In the genomic region with DNA sequence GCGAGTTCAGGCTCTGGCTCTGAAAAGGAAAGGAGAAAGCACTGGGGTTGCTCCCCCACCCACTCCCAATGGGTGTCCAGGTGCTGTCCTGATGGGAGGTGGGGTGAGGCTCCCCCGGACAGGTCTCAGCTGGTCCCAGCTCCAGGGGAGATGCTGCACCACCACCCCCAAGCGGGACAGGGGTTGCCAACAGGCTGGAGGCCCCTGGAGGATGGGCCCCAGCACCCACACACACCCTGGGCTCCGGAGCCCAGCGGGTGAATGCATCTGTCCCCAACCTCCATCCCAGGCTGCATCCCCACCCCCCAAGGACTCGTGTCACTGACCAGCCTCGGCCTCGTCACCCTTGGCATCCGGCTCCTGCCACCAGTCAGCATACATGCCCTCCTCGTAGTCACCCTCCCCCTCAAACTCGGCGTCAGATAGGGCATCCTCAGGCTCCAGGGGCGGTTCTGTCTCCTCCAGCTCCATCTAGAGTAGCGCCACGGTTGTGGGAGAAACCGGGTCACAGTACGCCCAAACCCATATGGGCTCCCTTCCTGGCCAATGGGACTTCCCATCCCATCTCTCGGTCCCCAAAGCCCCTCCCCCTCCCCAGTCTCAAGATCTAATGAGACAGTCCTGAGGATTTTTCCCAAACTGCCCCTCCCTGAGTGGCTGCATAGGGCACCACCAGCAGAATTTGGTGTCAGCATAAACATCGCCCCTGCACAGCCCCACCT, we compare ENCODE assay signal across 16 cellular contexts. TPM values are rescaled to one million over a fixed set of nuclear protein-coding genes. Genes with fewer than 3 reads are reported as not detected.
DNase-seq lines count a peak whose midpoint lies in the region; ATAC-seq, FAIRE-seq and TF ChIP-seq lines count a peak whose summit lies in the region.
"Had no signal": no experiment of that assay in that cellular context is flagged by ENCODE, and none has a peak within 500 bp of the region (broad histone marks: within the 10 kb centered on the region; RNA-seq: fewer than 3 reads in every experiment).

No MANE protein-coding gene starts in this region.

- TF ChIP-seq CTCF in RWPE1 (conservative IDR thresholded peaks at IDR 0.05; ENCODE audit: low read depth) (no peak), kidney (IDR thresholded peaks at IDR 0.05; ENCODE audit: borderline replicate concordance, extremely low read depth, insufficient read depth) (no peak)

- no peaks in the 10 kb centered on the region for H3K9me3 ChIP-seq in kidney (ENCODE audit: control insufficient read depth in 1 of 2, low read length in 2 of 2)
- H3K9me3 ChIP-seq: BE2C had no signal

- peaks cover 9 to 10% of the 10 kb centered on the region in 2 donors for H3K4me1 ChIP-seq in kidney (ENCODE audit: control insufficient read depth in 1 of 2, insufficient read depth in 1 of 2, low read depth in 1 of 2, low read length in 2 of 2)

- H3K36me3 Mint-ChIP-seq in activated T-cell treated with anti-CD3 and anti-CD28 coated beads, Interleukin-2, amount 50 U/mL, for 24 hours (ENCODE audit: low read depth), result no peaks in the 10 kb centered on the region

- intact Hi-C loops in kidney (cut with DNase I), result loop anchor here (5.0 kb wide), 1 partner anchor 66 kb away; no protein-coding TSS in a partner anchor

- no peak for FAIRE-seq in kidney (lab: Jason Lieb, UNC)

- peaks cover 2% of the 10 kb centered on the region for H3K36me3 ChIP-seq in H7 (replicated peaks; ENCODE audit: control insufficient read depth, insufficient read depth, low read length)
- no peaks in the 10 kb centered on the region for H3K36me3 ChIP-seq in kidney (ENCODE audit: control insufficient read depth in 1 of 2, insufficient read depth in 2 of 2, low read length in 2 of 2)

- H3K4me1 Mint-ChIP-seq in activated T-cell treated with anti-CD3 and anti-CD28 coated beads, Interleukin-2, amount 50 U/mL, for 24 hours (ENCODE audit: low read depth), result peaks cover 4% of the 10 kb centered on the region

- no peaks in the 10 kb centered on the region for H3K27me3 ChIP-seq in H7 (ENCODE audit: control insufficient read depth, insufficient read depth, low read length)
- H3K27me3 ChIP-seq: BE2C had no signal

- no peak overlapping the region for H3K4me3 Mint-ChIP-seq in activated T-cell treated with anti-CD3 and anti-CD28 coated beads, Interleukin-2, amount 50 U/mL, for 24 hours
- H3K4me3 Mint-ChIP-seq: CD8-positive, alpha-beta memory T cell had no signal

- H3K9ac ChIP-seq in kidney (ENCODE audit: low read length in 2 of 2), result no peak overlapping the region

- ATAC-seq in HG03520 (IDR thresholded peaks at IDR 0.05; ENCODE audit: unreplicated experiment) (no peak), HG02642 (IDR thresholded peaks at IDR 0.05; ENCODE audit: poor library complexity, unreplicated experiment) (no peak)

- H3K27ac Mint-ChIP-seq in activated T-cell treated with anti-CD3 and anti-CD28 coated beads, Interleukin-2, amount 50 U/mL, for 24 hours, result no peak overlapping the region
- H3K27ac Mint-ChIP-seq: CD8-positive, alpha-beta memory T cell had no signal

- DNase-seq in DMS 273 (lab: John Stamatoyannopoulos, UW; ENCODE audit: unreplicated experiment), result peak; percentile 63
- DNase-seq in H7, result peak; percentile 28
- no peak for DNase-seq in RWPE1 (ENCODE audit: low spot score)
- DNase-seq in kidney, result peak; percentile 79
- DNase-seq in activated T-cell treated with anti-CD3 and anti-CD28 coated beads, Interleukin-2, amount 50 U/mL, for 24 hours, result no peak
- no peak for DNase-seq in cerebellum (ENCODE audit: low spot score)
- DNase-seq: CD8-positive, alpha-beta memory T cell; MM.1S; NCI-H1105 treated with DMSO at 0.1 percent for 48 hours; NCI-H187 treated with DMSO at 0.1 percent for 48 hours; NCI-H748 treated with DMSO at 0.1 percent for 48 hours; T-helper 1 cell had no signal

- no peaks in the 10 kb centered on the region for H3K9me3 Mint-ChIP-seq in activated T-cell treated with anti-CD3 and anti-CD28 coated beads, Interleukin-2, amount 50 U/mL, for 24 hours
- H3K9me3 Mint-ChIP-seq: CD8-positive, alpha-beta memory T cell had no signal

- CTCF ChIA-PET in RWPE1 (lab: Yijun Ruan, JAX), result interaction anchor here (0.7 to 2.1 kb wide), 2 partner anchors 25 to 50 kb away, joined by 4 to 14 read pairs; no protein-coding TSS in a partner anchor

- no peaks in the 10 kb centered on the region for H3K27me3 Mint-ChIP-seq in activated T-cell treated with anti-CD3 and anti-CD28 coated beads, Interleukin-2, amount 50 U/mL, for 24 hours

- H3K4me3 ChIP-seq in H7 (ENCODE audit: insufficient read depth, low read depth, low read length) (no peak overlapping the region), kidney (ENCODE audit: low read length in 2 of 2) (no peak overlapping the region)

- H3K27ac ChIP-seq in RWPE1 (peak overlapping the region; percentile 100), kidney (ENCODE audit: low read depth in 2 of 2, low read length in 2 of 2) (no peak overlapping the region)

- POLR2A ChIA-PET in RWPE1 (lab: Yijun Ruan, JAX; ENCODE audit: low non-redundant PET), result interaction anchor here (5.8 kb wide), 1 partner anchor 18 kb away, joined by 90 read pairs; a partner anchor contains a TSS

RNA-seq across cellular contexts. Expression of a gene that starts 8.6 kb away (rescaled TPM):
- 34.7 and 44.6 TPM in 2 replicates for total RNA-seq in H7 (2014; rRNA removed; shearing (Covaris generic))
- total RNA-seq in kidney (13.6 TPM), cerebellum (17.1 TPM)
- polyA plus RNA-seq in kidney (ENCODE audit: insufficient read depth, low read depth, low replicate concordance), result 13.7 TPM

RNA-seq across cellular contexts. Expression of a gene that starts 9.7 kb away (rescaled TPM):
- 206 and 213 TPM in 2 replicates for total RNA-seq in H7 (2014; rRNA removed; shearing (Covaris generic))
- total RNA-seq in kidney, result 38.3 TPM
- 19.6 TPM for polyA plus RNA-seq in kidney (ENCODE audit: insufficient read depth, low read depth, low replicate concordance)
- total RNA-seq in cerebellum, result 26.5 TPM
- polyA plus RNA-seq: CD8-positive, alpha-beta memory T cell had no signal

RNA-seq across cellular contexts. Expression of a gene that starts 16.6 kb away (rescaled TPM):
- total RNA-seq in H7 (2014; rRNA removed; shearing (Covaris generic)), result 58.4 and 68.5 TPM in 2 replicates
- total RNA-seq in kidney (223 TPM), cerebellum (38.9 TPM)
- 148 TPM for polyA plus RNA-seq in kidney (ENCODE audit: insufficient read depth, low read depth, low replicate concordance)
- polyA plus RNA-seq: CD8-positive, alpha-beta memory T cell had no signal

RNA-seq across cellular contexts. Expression of a gene that starts 32.9 kb away (rescaled TPM):
- 62.2 and 77.1 TPM in 2 replicates for total RNA-seq in H7 (2014; rRNA removed; shearing (Covaris generic))
- 44.0 TPM for total RNA-seq in kidney
- 88.0 TPM for polyA plus RNA-seq in kidney (ENCODE audit: insufficient read depth, low read depth, low replicate concordance)
- 74.9 TPM for total RNA-seq in cerebellum

RNA-seq across cellular contexts. Expression of a gene that starts 34.5 kb away (rescaled TPM):
- total RNA-seq in H7 (2014; rRNA removed; shearing (Covaris generic)), result 0.10 and 1.1 TPM in 2 replicates
- total RNA-seq in kidney (0.28 TPM), cerebellum (not detected)
- not detected for polyA plus RNA-seq in kidney (ENCODE audit: insufficient read depth, low read depth, low replicate concordance)
- total RNA-seq: CD8-positive, alpha-beta memory T cell; SK-MEL-5 had no signal

Comparison
In these comparisons a context has a peak if more than half of its experiments do, and no peak if none do; other contexts are left out.
1. DNase-seq: peak in DMS 273 (single experiment), H7 (single experiment) and kidney (single experiment); none in RWPE1 (single experiment), activated T-cell treated with anti-CD3 and anti-CD28 coated beads, Interleukin-2, amount 50 U/mL, for 24 hours (single experiment) and cerebellum (single experiment).